1 cellular context compared by ENCODE assay signal in the genomic region with DNA sequence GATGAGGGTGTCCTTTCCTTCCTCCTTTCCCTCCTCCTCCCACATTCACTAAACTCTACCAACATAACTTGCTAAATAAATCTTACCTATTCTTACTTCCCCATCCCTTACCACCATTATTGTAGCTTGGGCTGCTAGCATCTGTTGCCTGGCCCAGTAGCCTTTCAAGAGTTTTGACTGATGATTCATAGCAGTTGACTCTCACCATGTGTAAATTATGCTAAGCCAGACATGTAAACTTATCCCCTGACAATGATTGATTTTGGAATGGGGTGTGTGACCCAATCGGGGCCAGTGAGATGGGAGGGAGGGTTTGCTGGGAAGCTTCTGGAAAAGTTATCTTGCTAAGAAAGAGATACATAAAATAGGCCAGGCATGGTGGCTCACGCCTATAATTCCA.
TF ChIP-seq lines count a peak whose summit lies in the region.

No MANE protein-coding gene starts in this region.

TF ChIP-seq in IMR-90, 13 proteins besides CTCF, POLR2A, EP300 and RAD21 (continued from another document):
- TF ChIP-seq, protein P1, sequence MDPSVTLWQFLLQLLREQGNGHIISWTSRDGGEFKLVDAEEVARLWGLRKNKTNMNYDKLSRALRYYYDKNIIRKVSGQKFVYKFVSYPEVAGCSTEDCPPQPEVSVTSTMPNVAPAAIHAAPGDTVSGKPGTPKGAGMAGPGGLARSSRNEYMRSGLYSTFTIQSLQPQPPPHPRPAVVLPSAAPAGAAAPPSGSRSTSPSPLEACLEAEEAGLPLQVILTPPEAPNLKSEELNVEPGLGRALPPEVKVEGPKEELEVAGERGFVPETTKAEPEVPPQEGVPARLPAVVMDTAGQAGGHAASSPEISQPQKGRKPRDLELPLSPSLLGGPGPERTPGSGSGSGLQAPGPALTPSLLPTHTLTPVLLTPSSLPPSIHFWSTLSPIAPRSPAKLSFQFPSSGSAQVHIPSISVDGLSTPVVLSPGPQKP (IDR thresholded peaks at IDR 0.05; ENCODE audit: borderline replicate concordance, low read depth, low read length), result no peak
- TF ChIP-seq RCOR1 (IDR thresholded peaks at IDR 0.05; ENCODE audit: insufficient replicate concordance, low read length), result no peak
- no peak for TF ChIP-seq MAFK (IDR thresholded peaks at IDR 0.05; ENCODE audit: low read depth, low read length)
- no peak for TF ChIP-seq NFE2L2 (IDR thresholded peaks at IDR 0.05; ENCODE audit: low read depth, low read length)
- no peak for TF ChIP-seq MXI1 (IDR thresholded peaks at IDR 0.05; ENCODE audit: borderline replicate concordance, low read depth, low read length)
